Comparison of ENCODE assay signal across 15 cellular contexts in genomic region chrX:39756086-39756883, GRCh38.
DNase-seq lines count a peak whose midpoint lies in the region; ATAC-seq and TF ChIP-seq lines count a peak whose summit lies in the region.
"Had no signal": no experiment of that assay in that cellular context is flagged by ENCODE, and none has a peak within 500 bp of the region (broad histone marks: within the 10 kb centered on the region; RNA-seq: fewer than 3 reads in every experiment).

No MANE protein-coding gene starts in this region.

- CTCF ChIA-PET in Calu3 (lab: Charles Lee): no interaction called here

- no peaks in the 10 kb centered on the region for H3K27me3 ChIP-seq in gastrocnemius medialis

- no peaks in the 10 kb centered on the region for H3K27me3 Mint-ChIP-seq in Calu3 (ENCODE audit: unreplicated experiment)
- H3K27me3 Mint-ChIP-seq: activated CD4-positive, alpha-beta memory T cell treated with anti-CD3 and anti-CD28 coated beads, Interleukin-2, amount 10 ng/mL, durations not matched to agents 7 days and 5 days had no signal

- H3K36me3 Mint-ChIP-seq in Calu3 (ENCODE audit: insufficient read depth, unreplicated experiment): peaks cover 28% of the 10 kb centered on the region
- H3K36me3 Mint-ChIP-seq: immature natural killer cell had no signal

- ATAC-seq in left cardiac atrium (peak; percentile 9 to 25), gastrocnemius medialis (peak; percentile 76 to 78), GM19351 (IDR thresholded peaks at IDR 0.05; ENCODE audit: unreplicated experiment) (no peak), HG03571 (IDR thresholded peaks at IDR 0.05; ENCODE audit: unreplicated experiment) (no peak)

- TSS peak; percentile 94 for BruUV-seq in Calu3 (replicated peaks; lab: Mats Ljungman, UMichigan)

- H3K36me3 ChIP-seq in gastrocnemius medialis: no peaks in the 10 kb centered on the region

- in situ Hi-C loops in gastrocnemius medialis (cut with MboI; ENCODE audit: low sequenced_read_pairs in 4 of 4): no loop called here

- H3K4me1 Mint-ChIP-seq in Calu3 (ENCODE audit: low read depth, unreplicated experiment): peaks cover 28% of the 10 kb centered on the region
- H3K4me1 Mint-ChIP-seq: immature natural killer cell had no signal

- H3K27ac Mint-ChIP-seq in Calu3 (ENCODE audit: unreplicated experiment): peak overlapping the region; percentile 74
- H3K27ac Mint-ChIP-seq: activated CD4-positive, alpha-beta memory T cell treated with anti-CD3 and anti-CD28 coated beads, Interleukin-2, amount 10 ng/mL, durations not matched to agents 7 days and 5 days; immature natural killer cell; nephron progenitor cell; T-helper 2 cell treated with Interferon-gamma antibody and Interleukin-4, amounts not matched to agents 5 μg/mL and 100 μg/mL, for 36 hours had no signal

- H3K9me3 Mint-ChIP-seq in Calu3 (ENCODE audit: low read depth, unreplicated experiment): no peaks in the 10 kb centered on the region
- H3K9me3 Mint-ChIP-seq: activated CD4-positive, alpha-beta memory T cell treated with anti-CD3 and anti-CD28 coated beads, Interleukin-2, amount 10 ng/mL, durations not matched to agents 7 days and 5 days; immature natural killer cell; T-helper 2 cell treated with Interferon-gamma antibody and Interleukin-4, amounts not matched to agents 5 μg/mL and 100 μg/mL, for 36 hours had no signal

- peaks cover 10 to 12% of the 10 kb centered on the region in 2 donors for H3K4me1 ChIP-seq in gastrocnemius medialis

- no peak for TF ChIP-seq POLR2A in gastrocnemius medialis (IDR thresholded peaks at IDR 0.05)

- H3K4me3 ChIP-seq in gastrocnemius medialis: no peak overlapping the region

- intact Hi-C loops in Calu3 (cut with micrococcal nuclease; ENCODE audit: unreplicated experiment) (no loop called here), left cardiac atrium (cut with DNase I) (no loop called here), gastrocnemius medialis (cut with DNase I; ENCODE audit: low total_unique reads) (no loop called here), posterior vena cava (cut with DNase I) (loop anchor here in 1 of 2 donors (10.0 kb wide), 1 partner anchor 59 kb away; no protein-coding TSS in a partner anchor)

- H3K27ac ChIP-seq in gastrocnemius medialis: peak overlapping the region; percentile 60 to 67 (median 63)

- DNase-seq in Calu3 (no peak), SHP77 treated with DMSO at 0.1 percent for 48 hours (lab: John Stamatoyannopoulos, UW) (peak; percentile 8), left cardiac atrium (no peak), gastrocnemius medialis (peak; percentile 13 to 71), posterior vena cava (ENCODE audit: low spot score) (no peak), NCI-H1092 treated with DMSO at 0.1 percent for 48 hours (lab: John Stamatoyannopoulos, UW) (no peak)
- DNase-seq: activated CD4-positive, alpha-beta memory T cell treated with anti-CD3 and anti-CD28 coated beads, Interleukin-2, amount 10 ng/mL, durations not matched to agents 7 days and 5 days; immature natural killer cell; KG1; NCI-H2107; nephron progenitor cell; stimulated activated CD4-positive, alpha-beta T cell treated with anti-CD3 and anti-CD28 coated beads, Interleukin-12 subunit alpha, Interleukin-12 subunit beta, amount 100 ng/mL, for 4 hours had no signal

- TF ChIP-seq CTCF in Calu3 (IDR thresholded peaks at IDR 0.05; ENCODE audit: unreplicated experiment) (no peak), gastrocnemius medialis (IDR thresholded peaks at IDR 0.05 in 4 of 5, conservative IDR thresholded peaks at IDR 0.05 in 1 of 5) (no peak)

- H3K4me3 Mint-ChIP-seq in Calu3 (ENCODE audit: low read depth, unreplicated experiment): peak overlapping the region; percentile 33
- H3K4me3 Mint-ChIP-seq: activated CD4-positive, alpha-beta memory T cell treated with anti-CD3 and anti-CD28 coated beads, Interleukin-2, amount 10 ng/mL, durations not matched to agents 7 days and 5 days; immature natural killer cell; nephron progenitor cell; T-helper 2 cell treated with Interferon-gamma antibody and Interleukin-4, amounts not matched to agents 5 μg/mL and 100 μg/mL, for 36 hours had no signal

- H3K9me3 ChIP-seq in gastrocnemius medialis: no peaks in the 10 kb centered on the region

Comparison
In these comparisons a context has a peak if more than half of its experiments do, and no peak if none do; other contexts are left out.
1. DNase-seq: peak in SHP77 treated with DMSO at 0.1 percent for 48 hours (single experiment) and gastrocnemius medialis (2 of 2); none in Calu3 (single experiment), left cardiac atrium (single experiment), posterior vena cava (single experiment) and NCI-H1092 treated with DMSO at 0.1 percent for 48 hours (single experiment).
2. ATAC-seq: peak in left cardiac atrium (2 of 2) and gastrocnemius medialis (2 of 2); none in GM19351 (single experiment) and HG03571 (single experiment).